ENCODE assay signal across 24 cellular contexts in the genomic region with DNA sequence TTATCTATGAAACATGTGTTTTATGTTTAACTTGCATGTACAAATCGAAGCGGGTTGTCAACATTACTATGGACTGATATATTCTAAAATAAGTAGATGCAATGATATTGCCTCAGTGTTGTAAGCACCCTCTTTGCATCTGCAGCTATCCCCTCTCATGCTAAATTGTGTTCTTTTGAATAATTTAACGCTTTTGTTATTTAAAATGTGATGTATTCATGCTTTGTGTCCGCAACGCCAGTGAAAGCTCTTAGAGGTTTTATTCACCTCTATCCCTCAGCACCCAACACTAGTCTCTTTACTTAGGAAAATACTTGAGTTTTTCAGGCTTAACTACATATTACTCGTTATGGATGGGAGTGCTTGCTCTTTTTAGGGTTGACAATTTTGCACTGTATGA.
"Had no signal": no experiment of that assay in that cellular context is flagged by ENCODE, and none has a peak within 500 bp of the region (broad histone marks: within the 10 kb centered on the region; RNA-seq: fewer than 3 reads in every experiment).

No MANE protein-coding gene starts in this region.

- H3K27ac Mint-ChIP-seq: activated CD4-positive, alpha-beta T cell treated with anti-CD3 and anti-CD28 coated beads, Interleukin-2, amount 10 ng/mL, durations not matched to agents 7 days and 5 days; activated CD8-positive, alpha-beta memory T cell treated with anti-CD3 and anti-CD28 coated beads, Interleukin-2, amount 10 ng/mL, durations not matched to agents 7 days and 5 days; activated CD8-positive, alpha-beta T cell treated with anti-CD3 and anti-CD28 coated beads for 36 hours; activated naive CD8-positive, alpha-beta T cell treated with anti-CD3 and anti-CD28 coated beads, Interleukin-2, amount 50 U/mL, for 24 hours; endodermal cell; naive thymus-derived CD4-positive, alpha-beta T cell; T-helper 2 cell treated with Interferon-gamma antibody and Interleukin-4, amounts not matched to agents 5 μg/mL and 100 μg/mL, for 36 hours had no signal

- H3K27me3 Mint-ChIP-seq: activated CD4-positive, alpha-beta T cell treated with anti-CD3 and anti-CD28 coated beads, Interleukin-2, amount 10 ng/mL, durations not matched to agents 7 days and 5 days; activated CD8-positive, alpha-beta memory T cell treated with anti-CD3 and anti-CD28 coated beads, Interleukin-2, amount 10 ng/mL, durations not matched to agents 7 days and 5 days; activated CD8-positive, alpha-beta T cell treated with anti-CD3 and anti-CD28 coated beads for 36 hours; activated naive CD8-positive, alpha-beta T cell treated with anti-CD3 and anti-CD28 coated beads, Interleukin-2, amount 50 U/mL, for 24 hours had no signal

- H3K27ac ChIP-seq: cardiac muscle cell, esophagus squamous epithelium, gastrocnemius medialis, left lung, spleen, upper lobe of right lung, VCaP had no signal

- H3K4me1 ChIP-seq: gastrocnemius medialis, left lung, spleen, upper lobe of right lung had no signal

- H3K9me3 ChIP-seq: esophagus squamous epithelium, gastrocnemius medialis, left lung, spleen, upper lobe of right lung had no signal

- H3K36me3 ChIP-seq: cardiac muscle cell, esophagus squamous epithelium, gastrocnemius medialis, left lung, spleen, upper lobe of right lung had no signal

- H3K4me3 Mint-ChIP-seq: activated CD4-positive, alpha-beta T cell treated with anti-CD3 and anti-CD28 coated beads, Interleukin-2, amount 10 ng/mL, durations not matched to agents 7 days and 5 days; activated CD8-positive, alpha-beta memory T cell treated with anti-CD3 and anti-CD28 coated beads, Interleukin-2, amount 10 ng/mL, durations not matched to agents 7 days and 5 days; activated CD8-positive, alpha-beta T cell treated with anti-CD3 and anti-CD28 coated beads for 36 hours; activated naive CD8-positive, alpha-beta T cell treated with anti-CD3 and anti-CD28 coated beads, Interleukin-2, amount 50 U/mL, for 24 hours; endodermal cell; naive thymus-derived CD4-positive, alpha-beta T cell; T-helper 2 cell treated with Interferon-gamma antibody and Interleukin-4, amounts not matched to agents 5 μg/mL and 100 μg/mL, for 36 hours had no signal

- ATAC-seq: activated CD8-positive, alpha-beta memory T cell treated with anti-CD3 and anti-CD28 coated beads, Interleukin-2, amount 10 ng/mL, durations not matched to agents 7 days and 5 days; activated CD8-positive, alpha-beta T cell treated with anti-CD3 and anti-CD28 coated beads for 36 hours; activated naive CD8-positive, alpha-beta T cell treated with anti-CD3 and anti-CD28 coated beads, Interleukin-2, amount 50 U/mL, for 24 hours; gastrocnemius medialis; left lung; naive thymus-derived CD4-positive, alpha-beta T cell; upper lobe of right lung had no signal

- H3K36me3 Mint-ChIP-seq: activated CD8-positive, alpha-beta memory T cell treated with anti-CD3 and anti-CD28 coated beads, Interleukin-2, amount 10 ng/mL, durations not matched to agents 7 days and 5 days; naive thymus-derived CD4-positive, alpha-beta T cell had no signal

- H3K4me3 ChIP-seq: cardiac muscle cell, esophagus squamous epithelium, gastrocnemius medialis, left lung, spleen, upper lobe of right lung had no signal

- H3K4me1 Mint-ChIP-seq: activated CD4-positive, alpha-beta T cell treated with anti-CD3 and anti-CD28 coated beads, Interleukin-2, amount 10 ng/mL, durations not matched to agents 7 days and 5 days; activated CD8-positive, alpha-beta memory T cell treated with anti-CD3 and anti-CD28 coated beads, Interleukin-2, amount 10 ng/mL, durations not matched to agents 7 days and 5 days; activated naive CD8-positive, alpha-beta T cell treated with anti-CD3 and anti-CD28 coated beads, Interleukin-2, amount 50 U/mL, for 24 hours had no signal

- H3K27me3 ChIP-seq: cardiac muscle cell, esophagus squamous epithelium, gastrocnemius medialis, left lung, spleen, upper lobe of right lung had no signal

- DNase-seq: activated CD4-positive, alpha-beta T cell treated with anti-CD3 and anti-CD28 coated beads, Interleukin-2, amount 10 ng/mL, durations not matched to agents 7 days and 5 days; activated CD4-positive, CD25-positive, alpha-beta regulatory T cell treated with anti-CD3 and anti-CD28 coated beads, Interleukin-2, amount 50 U/mL, for 72 hours; activated CD8-positive, alpha-beta memory T cell treated with anti-CD3 and anti-CD28 coated beads, Interleukin-2, amount 10 ng/mL, durations not matched to agents 7 days and 5 days; activated CD8-positive, alpha-beta T cell treated with anti-CD3 and anti-CD28 coated beads for 36 hours; activated effector memory CD4-positive, alpha-beta T cell treated with anti-CD3 and anti-CD28 coated beads, Interleukin-2, amount 50 U/mL, for 16 hours; activated naive CD4-positive, alpha-beta T cell treated with anti-CD3 and anti-CD28 coated beads, Interleukin-2, amount 50 U/mL, for 16 hours; activated naive CD8-positive, alpha-beta T cell treated with anti-CD3 and anti-CD28 coated beads, Interleukin-2, amount 50 U/mL, for 24 hours; activated T-cell treated with anti-CD3 and anti-CD28 coated beads for 4 hours; cortex of kidney; esophagus squamous epithelium; gastrocnemius medialis; head of caudate nucleus; hypothalamus; kidney glomerular epithelial cell; left lung; naive thymus-derived CD4-positive, alpha-beta T cell; spleen; stimulated activated CD4-positive, alpha-beta T cell treated with anti-CD3 and anti-CD28 coated beads, Interleukin-4, amount 100 ng/mL, for 1 hour; stimulated activated naive CD4-positive, alpha-beta T cell; upper lobe of right lung had no signal

- H3K9me3 Mint-ChIP-seq: activated CD4-positive, alpha-beta T cell treated with anti-CD3 and anti-CD28 coated beads, Interleukin-2, amount 10 ng/mL, durations not matched to agents 7 days and 5 days; activated CD8-positive, alpha-beta T cell treated with anti-CD3 and anti-CD28 coated beads for 36 hours; endodermal cell; T-helper 2 cell treated with Interferon-gamma antibody and Interleukin-4, amounts not matched to agents 5 μg/mL and 100 μg/mL, for 36 hours had no signal
